1 cellular context compared by ENCODE assay signal in the genomic region with DNA sequence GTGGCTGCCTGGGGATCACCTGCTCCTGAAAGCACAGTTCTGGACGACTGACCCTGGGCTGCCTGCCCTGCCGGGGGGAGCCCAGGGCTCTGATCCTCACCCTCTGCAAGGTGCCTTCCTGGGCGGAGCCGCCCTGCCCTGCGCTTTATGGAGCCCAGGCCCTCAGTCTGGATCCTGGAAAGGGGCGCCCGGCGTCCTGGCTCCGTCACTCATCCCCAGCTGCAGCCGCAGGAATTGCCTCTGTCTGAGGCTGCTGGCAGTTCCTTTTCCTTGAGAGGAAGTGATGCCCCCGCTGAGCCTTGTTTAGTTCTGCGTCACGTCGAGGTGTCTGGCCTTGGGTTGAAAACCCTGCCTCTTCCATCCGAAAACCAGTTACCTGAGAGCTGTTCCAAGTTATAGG.
TF ChIP-seq lines count a peak whose summit lies in the region.

No MANE protein-coding gene starts in this region.

TF ChIP-seq in A549, 52 proteins besides CTCF, POLR2A, EP300 and RAD21:
- TF ChIP-seq NR3C1 (IDR thresholded peaks at IDR 0.05) (no peak), EHF (CRISPR knock-in tag; IDR thresholded peaks at IDR 0.05) (peak; percentile 65), HDAC2 (IDR thresholded peaks at IDR 0.05) (no peak), HOXB13 (CRISPR knock-in tag; IDR thresholded peaks at IDR 0.05; ENCODE audit: low read depth) (peak; percentile 9; the same call in 1 of the 2 replicates), ZFP36 (IDR thresholded peaks at IDR 0.05; ENCODE audit: borderline replicate concordance, partially characterized antibody) (no peak), RARB (CRISPR knock-in tag; IDR thresholded peaks at IDR 0.05) (no peak)
- TF ChIP-seq, protein P1, sequence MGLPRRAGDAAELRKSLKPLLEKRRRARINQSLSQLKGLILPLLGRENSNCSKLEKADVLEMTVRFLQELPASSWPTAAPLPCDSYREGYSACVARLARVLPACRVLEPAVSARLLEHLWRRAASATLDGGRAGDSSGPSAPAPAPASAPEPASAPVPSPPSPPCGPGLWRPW (IDR thresholded peaks at IDR 0.05) = no peak
- TF ChIP-seq, protein P2, sequence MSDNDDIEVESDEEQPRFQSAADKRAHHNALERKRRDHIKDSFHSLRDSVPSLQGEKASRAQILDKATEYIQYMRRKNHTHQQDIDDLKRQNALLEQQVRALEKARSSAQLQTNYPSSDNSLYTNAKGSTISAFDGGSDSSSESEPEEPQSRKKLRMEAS (IDR thresholded peaks at IDR 0.05) = no peak
- TF ChIP-seq, protein P3, sequence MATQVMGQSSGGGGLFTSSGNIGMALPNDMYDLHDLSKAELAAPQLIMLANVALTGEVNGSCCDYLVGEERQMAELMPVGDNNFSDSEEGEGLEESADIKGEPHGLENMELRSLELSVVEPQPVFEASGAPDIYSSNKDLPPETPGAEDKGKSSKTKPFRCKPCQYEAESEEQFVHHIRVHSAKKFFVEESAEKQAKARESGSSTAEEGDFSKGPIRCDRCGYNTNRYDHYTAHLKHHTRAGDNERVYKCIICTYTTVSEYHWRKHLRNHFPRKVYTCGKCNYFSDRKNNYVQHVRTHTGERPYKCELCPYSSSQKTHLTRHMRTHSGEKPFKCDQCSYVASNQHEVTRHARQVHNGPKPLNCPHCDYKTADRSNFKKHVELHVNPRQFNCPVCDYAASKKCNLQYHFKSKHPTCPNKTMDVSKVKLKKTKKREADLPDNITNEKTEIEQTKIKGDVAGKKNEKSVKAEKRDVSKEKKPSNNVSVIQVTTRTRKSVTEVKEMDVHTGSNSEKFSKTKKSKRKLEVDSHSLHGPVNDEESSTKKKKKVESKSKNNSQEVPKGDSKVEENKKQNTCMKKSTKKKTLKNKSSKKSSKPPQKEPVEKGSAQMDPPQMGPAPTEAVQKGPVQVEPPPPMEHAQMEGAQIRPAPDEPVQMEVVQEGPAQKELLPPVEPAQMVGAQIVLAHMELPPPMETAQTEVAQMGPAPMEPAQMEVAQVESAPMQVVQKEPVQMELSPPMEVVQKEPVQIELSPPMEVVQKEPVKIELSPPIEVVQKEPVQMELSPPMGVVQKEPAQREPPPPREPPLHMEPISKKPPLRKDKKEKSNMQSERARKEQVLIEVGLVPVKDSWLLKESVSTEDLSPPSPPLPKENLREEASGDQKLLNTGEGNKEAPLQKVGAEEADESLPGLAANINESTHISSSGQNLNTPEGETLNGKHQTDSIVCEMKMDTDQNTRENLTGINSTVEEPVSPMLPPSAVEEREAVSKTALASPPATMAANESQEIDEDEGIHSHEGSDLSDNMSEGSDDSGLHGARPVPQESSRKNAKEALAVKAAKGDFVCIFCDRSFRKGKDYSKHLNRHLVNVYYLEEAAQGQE (IDR thresholded peaks at IDR 0.05) = no peak
- TF ChIP-seq, protein P4, sequence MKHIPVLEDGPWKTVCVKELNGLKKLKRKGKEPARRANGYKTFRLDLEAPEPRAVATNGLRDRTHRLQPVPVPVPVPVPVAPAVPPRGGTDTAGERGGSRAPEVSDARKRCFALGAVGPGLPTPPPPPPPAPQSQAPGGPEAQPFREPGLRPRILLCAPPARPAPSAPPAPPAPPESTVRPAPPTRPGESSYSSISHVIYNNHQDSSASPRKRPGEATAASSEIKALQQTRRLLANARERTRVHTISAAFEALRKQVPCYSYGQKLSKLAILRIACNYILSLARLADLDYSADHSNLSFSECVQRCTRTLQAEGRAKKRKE (CRISPR knock-in tag; IDR thresholded peaks at IDR 0.05; ENCODE audit: low read depth) = 0 out of 2 replicates have a peak, but pooled peaks have one; percentile 6
TF ChIP-seq in A549: peak in this region for 3.
